1 cellular context compared by ENCODE assay signal in genomic region chr1:40974945-40975344, GRCh38.
TF ChIP-seq lines count a peak whose summit lies in the region.

No MANE protein-coding gene starts in this region.

TF ChIP-seq in K562, 482 proteins besides CTCF, POLR2A, EP300 and RAD21 (continued from another document and continues in another):
- TF ChIP-seq ZNF76 (CRISPR knock-in tag; IDR thresholded peaks at IDR 0.05; ENCODE audit: borderline replicate concordance) (peak; percentile 60; the same call in 1 of the 2 replicates), ZEB2 (IDR thresholded peaks at IDR 0.05) (peak; percentile 84), ZNF584 (CRISPR knock-in tag; IDR thresholded peaks at IDR 0.05; ENCODE audit: low read depth) (peak; percentile 80), ZNF449 (CRISPR knock-in tag; IDR thresholded peaks at IDR 0.05) (peak; percentile 76; the same call in 1 of the 2 replicates), ATF3 (IDR thresholded peaks at IDR 0.05) (peak; percentile 72; the same call in 1 of the 2 replicates), ATF3 (CRISPR knock-in tag; conservative IDR thresholded peaks at IDR 0.05) (no peak), RFX5 (IDR thresholded peaks at IDR 0.05; ENCODE audit: low read depth, low read length) (no peak), HDAC6 (IDR thresholded peaks at IDR 0.05; ENCODE audit: low read depth, low read length) (no peak), FOXP4 (CRISPR knock-in tag; IDR thresholded peaks at IDR 0.05; ENCODE audit: borderline replicate concordance) (0 out of 2 replicates have a peak, but pooled peaks have one; percentile 39), JUN (IDR thresholded peaks at IDR 0.05; ENCODE audit: borderline replicate concordance, low read depth, low read length) (peak; percentile 67; the same call in 1 of the 2 replicates), JUN (CRISPR knock-in tag; IDR thresholded peaks at IDR 0.05; ENCODE audit: borderline replicate concordance) (no peak), ZNF668 (CRISPR knock-in tag; IDR thresholded peaks at IDR 0.05) (no peak), ZNF609 (CRISPR knock-in tag; IDR thresholded peaks at IDR 0.05; ENCODE audit: borderline replicate concordance) (no peak), CGGBP1 (CRISPR knock-in tag; IDR thresholded peaks at IDR 0.05) (no peak), TBL1XR1 (IDR thresholded peaks at IDR 0.05; ENCODE audit: low read length in 2 of 2) (peak in 1 of 2 experiments; percentile 88; a peak in 2 of 4 replicates), ATF7 (IDR thresholded peaks at IDR 0.05) (peak; percentile 76), MNT (conservative IDR thresholded peaks at IDR 0.05) (peak in 1 of 2 experiments; percentile 68; a peak in 2 of 4 replicates), RBFOX2 (IDR thresholded peaks at IDR 0.05; ENCODE audit: low read depth, low read length) (no peak), RBM15 (IDR thresholded peaks at IDR 0.05; ENCODE audit: insufficient read depth, low read length) (no peak), ZNF445 (CRISPR knock-in tag; IDR thresholded peaks at IDR 0.05; ENCODE audit: low read depth) (no peak), GMEB1 (CRISPR knock-in tag; IDR thresholded peaks at IDR 0.05) (peak; percentile 58; the same call in 1 of the 2 replicates), RCOR1 (IDR thresholded peaks at IDR 0.05; ENCODE audit: borderline replicate concordance in 1 of 2, low read depth in 2 of 2, low read length in 2 of 2) (peak; percentile 98 to 100), TCF7 (IDR thresholded peaks at IDR 0.05; ENCODE audit: borderline replicate concordance) (peak; percentile 96), FOXK2 (conservative IDR thresholded peaks at IDR 0.05 in 1 of 2, IDR thresholded peaks at IDR 0.05 in 1 of 2; ENCODE audit: low read depth in 2 of 2) (peak in 1 of 2 experiments; percentile 49; a peak in 1 of 4 replicates), BRCA1 (IDR thresholded peaks at IDR 0.05) (no peak), BRCA1 (CRISPR knock-in tag; IDR thresholded peaks at IDR 0.05) (no peak), SRSF1 (IDR thresholded peaks at IDR 0.05; ENCODE audit: low read depth, low read length) (no peak), POLR2AphosphoS5 (IDR thresholded peaks at IDR 0.05; ENCODE audit: control insufficient read depth, insufficient read depth, low read depth, low read length) (peak; percentile 62; the same call in 1 of the 2 replicates), TEAD1 (CRISPR knock-in tag; IDR thresholded peaks at IDR 0.05) (peak; percentile 65 to 99; a peak in 3 of 4 replicates), CCNT2 (IDR thresholded peaks at IDR 0.05; ENCODE audit: borderline replicate concordance, extremely low read depth, insufficient read length, low read depth, low read length) (peak; percentile 94), LEF1 (IDR thresholded peaks at IDR 0.05) (peak; percentile 94), ZBED1 (IDR thresholded peaks at IDR 0.05) (0 out of 2 replicates have a peak, but pooled peaks have one; percentile 31), HNRNPL (IDR thresholded peaks at IDR 0.05; ENCODE audit: low read depth, low read length) (no peak), MLLT1 (IDR thresholded peaks at IDR 0.05) (peak in 1 of 2 experiments; percentile 89; a peak in 2 of 4 replicates), RHOXF2B (CRISPR knock-in tag; conservative IDR thresholded peaks at IDR 0.05) (no peak), CXXC5 (CRISPR knock-in tag; IDR thresholded peaks at IDR 0.05) (peak; percentile 86), ZNF79 (CRISPR knock-in tag; IDR thresholded peaks at IDR 0.05; ENCODE audit: low read depth) (0 out of 2 replicates have a peak, but pooled peaks have one; percentile 28), ZNF146 (CRISPR knock-in tag; IDR thresholded peaks at IDR 0.05; ENCODE audit: unreplicated experiment) (no peak), XRCC3 (IDR thresholded peaks at IDR 0.05) (no peak), NFIC (IDR thresholded peaks at IDR 0.05) (peak; percentile 81), FOXJ2 (tag; IDR thresholded peaks at IDR 0.05) (peak; percentile 89), ZBTB9 (CRISPR knock-in tag; IDR thresholded peaks at IDR 0.05) (peak; percentile 96), ARNT (IDR thresholded peaks at IDR 0.05) (peak in 1 of 2 experiments; percentile 69; a peak in 1 of 4 replicates), KDM2B (CRISPR knock-in tag; IDR thresholded peaks at IDR 0.05) (no peak), ZNF764 (CRISPR knock-in tag; IDR thresholded peaks at IDR 0.05; ENCODE audit: low read depth) (no peak), TARDBP (IDR thresholded peaks at IDR 0.05) (peak; percentile 88), BCL6 (CRISPR knock-in tag; IDR thresholded peaks at IDR 0.05) (peak; percentile 84; the same call in 1 of the 2 replicates), PML (IDR thresholded peaks at IDR 0.05; ENCODE audit: low read length) (peak; percentile 91; the same call in 1 of the 2 replicates), FOXK1 (CRISPR knock-in tag; IDR thresholded peaks at IDR 0.05; ENCODE audit: borderline replicate concordance) (no peak), BRD4 (IDR thresholded peaks at IDR 0.05) (no peak), ZNF175 (CRISPR knock-in tag; IDR thresholded peaks at IDR 0.05; ENCODE audit: low read depth) (peak; percentile 82), RFX1 (IDR thresholded peaks at IDR 0.05) (no peak), ATF1 (CRISPR knock-in tag; IDR thresholded peaks at IDR 0.05) (no peak), ATF1 (tag; IDR thresholded peaks at IDR 0.05) (peak; percentile 40; the same call in 1 of the 2 replicates), ARID1B (IDR thresholded peaks at IDR 0.05) (peak; percentile 97), CHD4 (IDR thresholded peaks at IDR 0.05; ENCODE audit: insufficient read depth, insufficient replicate concordance, low read depth, low read length, poor library complexity, severe bottlenecking) (no peak), PYGO2 (tag; IDR thresholded peaks at IDR 0.05) (peak; percentile 90)
